ENCODE assay signal across 1 cellular context in genomic region chr18:31371970-31372369, GRCh38.
TF ChIP-seq lines count a peak whose summit lies in the region.

No MANE protein-coding gene starts in this region.

TF ChIP-seq in HepG2, 621 proteins besides CTCF, POLR2A, EP300 and RAD21:
- peak; percentile 31; the same call in 1 of the 2 replicates for TF ChIP-seq ELF3 (CRISPR knock-in tag; IDR thresholded peaks at IDR 0.05)
- no peak for TF ChIP-seq IKZF4 (CRISPR knock-in tag; IDR thresholded peaks at IDR 0.05; ENCODE audit: borderline replicate concordance, low read depth, not compliant biosample characterization)
